In the genomic region with DNA sequence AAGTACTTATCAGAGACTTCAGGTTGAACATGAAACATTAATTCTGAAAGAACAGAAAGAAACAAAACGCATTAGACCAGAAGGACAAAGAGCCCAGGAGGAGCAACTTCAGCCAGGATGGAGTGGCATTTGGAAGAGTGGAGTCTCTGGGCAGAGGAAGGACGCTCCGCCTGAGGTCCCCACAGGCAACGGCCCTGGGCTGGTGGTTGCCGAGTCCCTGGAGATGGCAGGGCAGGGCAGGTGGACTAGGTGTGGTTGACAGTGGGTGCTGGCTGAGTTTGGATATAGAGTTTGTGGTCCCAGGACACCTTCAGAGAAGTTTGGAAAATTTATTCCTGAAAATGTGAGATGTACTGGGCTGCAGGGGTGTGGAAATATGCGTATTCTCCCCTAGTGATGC, we compare ENCODE assay signal across 23 cellular contexts.
"Had no signal": no experiment of that assay in that cellular context is flagged by ENCODE, and none has a peak within 500 bp of the region (broad histone marks: within the 10 kb centered on the region; RNA-seq: fewer than 3 reads in every experiment).

No MANE protein-coding gene starts in this region.

- H3K9ac ChIP-seq: neural progenitor cell had no signal

- H3K36me3 ChIP-seq: neural progenitor cell, pancreas, right lobe of liver, sigmoid colon, stomach, thoracic aorta, thyroid gland, tibial nerve, upper lobe of left lung, vagina had no signal

- FAIRE-seq: pancreas, small intestine, urothelium cell line had no signal

- H3K4me1 ChIP-seq: pancreas, psoas muscle, right lobe of liver, sigmoid colon, tibial nerve, vagina had no signal

- DNase-seq: natural killer cell; occipital lobe; pancreas; psoas muscle; right cardiac atrium; right lobe of liver; sigmoid colon; small intestine; stimulated activated CD4-positive, alpha-beta T cell treated with anti-CD3 and anti-CD28 coated beads, Interleukin-15, amount 100 ng/mL, for 24 hours; stimulated activated CD4-positive, alpha-beta T cell treated with anti-CD3 and anti-CD28 coated beads, Interleukin-2, amount 100 ng/mL, for 24 hours; stimulated activated CD4-positive, alpha-beta T cell treated with anti-CD3 and anti-CD28 coated beads, Interleukin-2, amount 100 ng/mL, for 48 hours; stimulated activated CD4-positive, alpha-beta T cell treated with anti-CD3 and anti-CD28 coated beads, Interleukin-4, amount 100 ng/mL, for 24 hours; stimulated activated naive B cell treated with anti-CD40 and anti-IgM and Interleukin-4, amounts not matched to agents 10 μg/mL and 1 μg/mL and 100 μg/mL, for 72 hours; stimulated activated naive CD4-positive, alpha-beta T cell treated with Interleukin-2 at 50 U/mL for 16 hours; stomach; thyroid gland; trophoblast cell; upper lobe of left lung had no signal

- H3K9me3 ChIP-seq: pancreas, psoas muscle, right lobe of liver, sigmoid colon, stomach, thoracic aorta, thyroid gland, tibial nerve, upper lobe of left lung, vagina had no signal

- H3K4me3 ChIP-seq: neural progenitor cell, pancreas, psoas muscle, right lobe of liver, sigmoid colon, stomach, thoracic aorta, thyroid gland, tibial nerve, upper lobe of left lung, vagina had no signal

- H3K27ac ChIP-seq: neural progenitor cell, pancreas, psoas muscle, right lobe of liver, sigmoid colon, stomach, thoracic aorta, thyroid gland, tibial nerve, upper lobe of left lung, vagina had no signal
